Comparison of ENCODE assay signal across 12 cellular contexts in genomic region chr21:33058468-33059318, GRCh38. TPM values are rescaled to one million over a fixed set of nuclear protein-coding genes. Genes with fewer than 3 reads are reported as not detected.
DNase-seq lines count a peak whose midpoint lies in the region; ATAC-seq and TF ChIP-seq lines count a peak whose summit lies in the region.
"Had no signal": no experiment of that assay in that cellular context is flagged by ENCODE, and none has a peak within 500 bp of the region (broad histone marks: within the 10 kb centered on the region; RNA-seq: fewer than 3 reads in every experiment).

No MANE protein-coding gene starts in this region.

- H3K4me3 ChIP-seq in left ventricle myocardium inferior (no peak overlapping the region), testis (no peak overlapping the region)
- H3K4me3 ChIP-seq: esophagus squamous epithelium had no signal

- no peak for TF ChIP-seq POLR2A in testis (IDR thresholded peaks at IDR 0.05)

- DNase-seq in Right ventricle myocardium inferior (ENCODE audit: missing footprints): no peak
- DNase-seq in cardiac septum (ENCODE audit: low spot score): no peak
- DNase-seq in NCI-H446 treated with DMSO at 0.1 percent for 48 hours (lab: John Stamatoyannopoulos, UW): peak; percentile 28
- DNase-seq in left ventricle myocardium inferior: peak; percentile 68
- peak; percentile 79 for DNase-seq in testis
- no peak for DNase-seq in NCI-H774 (lab: John Stamatoyannopoulos, UW)
- no peak for DNase-seq in mesenteric fat pad (ENCODE audit: low spot score)
- DNase-seq: esophagus squamous epithelium; mesenchymal stem cell; stimulated activated CD4-positive, alpha-beta T cell treated with anti-CD3 and anti-CD28 coated beads, Interleukin-2, amount 100 ng/mL, for 24 hours had no signal

- no peak overlapping the region for H3K27ac ChIP-seq in left ventricle myocardium inferior (replicated peaks)
- no peak overlapping the region for H3K27ac ChIP-seq in testis
- H3K27ac ChIP-seq: esophagus squamous epithelium, parathyroid adenoma had no signal

- no peaks in the 10 kb centered on the region for H3K36me3 ChIP-seq in left ventricle myocardium inferior
- H3K36me3 ChIP-seq in testis (ENCODE audit: low read depth, missing control alignments): no peaks in the 10 kb centered on the region
- H3K36me3 ChIP-seq: esophagus squamous epithelium had no signal

- ATAC-seq in Right ventricle myocardium inferior (peak; percentile 84), HG03045 (IDR thresholded peaks at IDR 0.05; ENCODE audit: unreplicated experiment) (no peak)

- peaks cover 45% of the 10 kb centered on the region for H3K27me3 ChIP-seq in left ventricle myocardium inferior (ENCODE audit: low read depth)
- no peaks in the 10 kb centered on the region for H3K27me3 ChIP-seq in testis

- intact Hi-C loops in Right ventricle myocardium inferior (cut with DNase I): no loop called here
- intact Hi-C loops in cardiac septum (cut with DNase I): no loop called here
- intact Hi-C loops in left ventricle myocardium inferior (cut with micrococcal nuclease): no loop called here
- intact Hi-C loops in testis (cut with DNase I; ENCODE audit: low total_unique reads): no loop called here

- TF ChIP-seq CTCF in left ventricle myocardium inferior (IDR thresholded peaks at IDR 0.05; ENCODE audit: borderline replicate concordance) (no peak), testis (IDR thresholded peaks at IDR 0.05) (no peak)

- H3K9me3 ChIP-seq in left ventricle myocardium inferior (replicated peaks): no peaks in the 10 kb centered on the region
- no peaks in the 10 kb centered on the region for H3K9me3 ChIP-seq in testis
- H3K9me3 ChIP-seq: esophagus squamous epithelium had no signal

- WGBS in testis, 2 donors: 49 to 53% methylated on average over 9 to 13 of the region's 13 CpGs

- peaks cover 13% of the 10 kb centered on the region for H3K4me1 ChIP-seq in left ventricle myocardium inferior
- H3K4me1 ChIP-seq in testis: peaks cover 9% of the 10 kb centered on the region
- H3K4me1 ChIP-seq: parathyroid adenoma had no signal

RNA-seq across cellular contexts. Expression of gene OLIG1, which starts 11.2 kb away (rescaled TPM):
- total RNA-seq in Right ventricle myocardium inferior (0.89 TPM), cardiac septum (0.32 TPM), left ventricle myocardium inferior (0.22 TPM), testis (1 to 10 TPM; 4.3 to 5.1 TPM), mesenteric fat pad (not detected)
- polyA plus RNA-seq in testis (ENCODE audit: insufficient read depth, low read depth, low replicate concordance): 3.9 TPM
- total RNA-seq: esophagus squamous epithelium had no signal

RNA-seq across cellular contexts. Expression of gene OLIG2, which starts 33.0 kb away (rescaled TPM):
- total RNA-seq in Right ventricle myocardium inferior (not detected), cardiac septum (not detected), left ventricle myocardium inferior (not detected), testis (not detected), mesenteric fat pad (not detected)
- not detected for polyA plus RNA-seq in testis (ENCODE audit: insufficient read depth, low read depth, low replicate concordance)
- total RNA-seq: esophagus squamous epithelium had no signal

Comparison
In these comparisons a context has a peak if more than half of its experiments do, and no peak if none do; other contexts are left out.
1. DNase-seq: peak in NCI-H446 treated with DMSO at 0.1 percent for 48 hours (single experiment), left ventricle myocardium inferior (single experiment) and testis (single experiment); none in Right ventricle myocardium inferior (single experiment), cardiac septum (single experiment), NCI-H774 (single experiment) and mesenteric fat pad (single experiment).